Comparison of ENCODE assay signal across 32 cellular contexts in the genomic region with DNA sequence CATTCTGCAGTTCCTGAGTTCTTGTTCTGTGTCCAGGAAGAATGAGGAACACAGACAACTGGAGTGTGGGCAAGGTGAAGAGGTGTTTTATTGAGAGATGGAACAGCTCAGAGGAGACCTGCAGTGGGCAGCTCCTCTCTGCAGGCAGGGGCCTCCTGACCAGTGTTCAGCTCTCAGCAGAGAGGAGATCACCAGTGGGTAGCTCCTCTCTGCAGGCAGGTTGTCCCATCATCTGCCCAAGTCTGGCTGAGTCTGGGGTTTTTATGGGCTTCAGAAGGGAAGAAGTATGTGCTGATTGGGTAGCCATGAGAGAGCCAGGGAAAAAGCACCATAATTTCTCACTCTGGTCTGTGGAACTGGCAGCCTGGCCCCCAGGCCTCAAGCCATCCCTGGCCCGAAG.
"Had no signal": no experiment of that assay in that cellular context is flagged by ENCODE, and none has a peak within 500 bp of the region (broad histone marks: within the 10 kb centered on the region; RNA-seq: fewer than 3 reads in every experiment).

No MANE protein-coding gene starts in this region.

- ATAC-seq: activated CD4-positive, CD25-positive, alpha-beta regulatory T cell treated with anti-CD3 and anti-CD28 coated beads, Interleukin-2, amount 50 U/mL, for 24 hours; activated CD8-positive, alpha-beta T cell treated with anti-CD3 and anti-CD28 coated beads for 36 hours; activated T-cell treated with anti-CD3 and anti-CD28 coated beads, Interleukin-2, amount 50 U/mL, for 4 hours; activated T-helper 17 cell treated with anti-CD3 and anti-CD28 coated beads, Interleukin-2, amount 50 U/mL, for 72 hours; foreskin keratinocyte; gastrocnemius medialis; T-helper 17 cell had no signal

- DNase-seq: activated B cell treated with CpG ODN at 0.5 μM for 24 hours; activated CD4-positive, alpha-beta T cell treated with anti-CD3 and anti-CD28 coated beads for 48 hours; activated CD4-positive, alpha-beta T cell treated with anti-CD3 and anti-CD28 coated beads, Interleukin-2, amount 50 U/mL, for 1 hour; activated CD4-positive, alpha-beta T cell treated with anti-CD3 and anti-CD28 coated beads, Interleukin-2, amount 50 U/mL, for 48 hours; activated CD8-positive, alpha-beta memory T cell treated with anti-CD3 and anti-CD28 coated beads for 24 hours; activated CD8-positive, alpha-beta T cell treated with anti-CD3 and anti-CD28 coated beads for 36 hours; activated effector memory CD4-positive, alpha-beta T cell treated with Interleukin-2 at 50 U/mL for 16 hours; activated gamma-delta T cell treated with Interleukin-2 at 50 U/mL for 16 hours; activated naive CD4-positive, alpha-beta T cell treated with anti-CD3 and anti-CD28 coated beads, Interleukin-2, amount 50 U/mL, for 16 hours; activated naive CD4-positive, alpha-beta T cell treated with Interleukin-2 at 50 U/mL for 16 hours; activated T-cell treated with anti-CD3 and anti-CD28 coated beads, Interleukin-2, amount 50 U/mL, for 4 hours; central memory CD4-positive, alpha-beta T cell; cerebellar nuclear complex; colonic mucosa; effector CD8-positive, alpha-beta T cell; erythroblast; foreskin keratinocyte; gastrocnemius medialis; glutamatergic neuron; T-helper 17 cell; T1000; WERI-Rb-1 had no signal

- H3K9me3 ChIP-seq: ascending aorta, colonic mucosa, esophagus muscularis mucosa, gastrocnemius medialis had no signal

- H3K36me3 Mint-ChIP-seq: brain had no signal

- H3K27me3 Mint-ChIP-seq: activated B cell treated with CpG ODN at 0.5 μM for 24 hours; activated CD8-positive, alpha-beta T cell treated with anti-CD3 and anti-CD28 coated beads for 36 hours; activated naive CD8-positive, alpha-beta T cell; brain; T-helper 17 cell had no signal

- H3K27ac Mint-ChIP-seq: activated B cell treated with CpG ODN at 0.5 μM for 24 hours; activated CD8-positive, alpha-beta T cell treated with anti-CD3 and anti-CD28 coated beads for 36 hours; activated naive CD8-positive, alpha-beta T cell; activated T-helper 17 cell treated with anti-CD3 and anti-CD28 coated beads, Interleukin-2, amount 50 U/mL, for 72 hours; brain; T-helper 17 cell; T-helper 2 cell treated with Interferon-gamma antibody and Interleukin-4, amounts not matched to agents 5 μg/mL and 100 μg/mL, for 36 hours had no signal

- H3K27me3 ChIP-seq: ascending aorta, breast epithelium, cardiac muscle cell, colonic mucosa, esophagus muscularis mucosa, foreskin keratinocyte, gastrocnemius medialis, heart left ventricle had no signal

- H3K4me3 Mint-ChIP-seq: activated B cell treated with CpG ODN at 0.5 μM for 24 hours; activated CD8-positive, alpha-beta T cell treated with anti-CD3 and anti-CD28 coated beads for 36 hours; activated naive CD8-positive, alpha-beta T cell; activated T-cell treated with anti-CD3 and anti-CD28 coated beads, Interleukin-2, amount 50 U/mL, for 4 hours; activated T-helper 17 cell treated with anti-CD3 and anti-CD28 coated beads, Interleukin-2, amount 50 U/mL, for 72 hours; brain; T-helper 17 cell; T-helper 2 cell treated with Interferon-gamma antibody and Interleukin-4, amounts not matched to agents 5 μg/mL and 100 μg/mL, for 36 hours had no signal

- H3K36me3 ChIP-seq: ascending aorta, breast epithelium, cardiac muscle cell, colonic mucosa, esophagus muscularis mucosa, gastrocnemius medialis, heart left ventricle, WERI-Rb-1 had no signal

- H3K4me3 ChIP-seq: ascending aorta, breast epithelium, cardiac muscle cell, colonic mucosa, esophagus muscularis mucosa, gastrocnemius medialis, heart left ventricle had no signal

- H3K4me1 ChIP-seq: ascending aorta, breast epithelium, colonic mucosa, gastrocnemius medialis had no signal

- H3K27ac ChIP-seq: ascending aorta, breast epithelium, cardiac muscle cell, colonic mucosa, esophagus muscularis mucosa, foreskin keratinocyte, gastrocnemius medialis, heart left ventricle, WERI-Rb-1 had no signal

- H3K4me1 Mint-ChIP-seq: activated T-helper 17 cell treated with anti-CD3 and anti-CD28 coated beads, Interleukin-2, amount 50 U/mL, for 72 hours; T-helper 17 cell had no signal
